ENCODE assay signal across 8 cellular contexts in the genomic region with DNA sequence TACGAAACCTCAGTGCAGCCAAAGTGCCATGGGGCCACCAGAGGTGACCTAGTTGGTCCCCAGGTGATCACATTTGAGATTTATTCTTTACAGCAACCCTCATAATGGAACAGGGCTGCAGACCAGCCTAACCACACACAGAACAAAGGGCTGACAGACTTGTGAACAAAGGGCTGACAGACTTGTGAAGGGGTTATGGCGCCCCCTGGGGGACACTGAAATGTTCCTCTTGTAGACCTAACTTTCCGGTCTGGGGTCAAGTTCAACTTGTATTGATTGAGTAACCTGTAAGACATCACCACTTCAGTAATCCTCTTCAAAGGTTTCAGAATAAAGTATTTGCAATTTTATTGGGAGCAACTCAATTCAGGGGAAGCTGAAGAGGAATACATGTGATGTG.
A peak's percentile ranks its signal among the peaks of the same experiment; 100 is the strongest.
DNase-seq lines count a peak whose midpoint lies in the region; ATAC-seq and TF ChIP-seq lines count a peak whose summit lies in the region.

No MANE protein-coding gene starts in this region.

- no peaks in the 10 kb centered on the region for H3K9me3 Mint-ChIP-seq in GM23338
- no peaks in the 10 kb centered on the region for H3K9me3 Mint-ChIP-seq in activated naive CD8-positive, alpha-beta T cell treated with anti-CD3 and anti-CD28 coated beads for 36 hours

- DNase-seq in D341Med (ENCODE audit: low spot score) (peak; percentile 58), GM23338 (ENCODE audit: low spot score) (peak; percentile 87), NCI-H128 (lab: John Stamatoyannopoulos, UW; ENCODE audit: unreplicated experiment) (peak; percentile 22), SKM-1 treated with dmso at 0.1 percent for 144 hours (lab: John Stamatoyannopoulos, UW; ENCODE audit: unreplicated experiment) (peak; percentile 71), cardiac septum (ENCODE audit: low spot score) (peak; percentile 86), pulmonary artery endothelial cell (ENCODE audit: low read depth, low spot score) (peak; percentile 43)
- peak; percentile 74 for DNase-seq in activated naive CD8-positive, alpha-beta T cell treated with anti-CD3 and anti-CD28 coated beads for 36 hours

- H3K4me1 ChIP-seq in GM23338 (ENCODE audit: insufficient read depth): no peaks in the 10 kb centered on the region

- H3K79me2 ChIP-seq in GM23338 (replicated peaks; ENCODE audit: insufficient read depth): no peaks in the 10 kb centered on the region

- no peaks in the 10 kb centered on the region for H3K36me3 ChIP-seq in GM23338 (ENCODE audit: insufficient read depth)

- TF ChIP-seq CTCF in GM23338 (conservative IDR thresholded peaks at IDR 0.05; ENCODE audit: low read depth in 2 of 2): peak; percentile 66 to 80

- intact Hi-C loops in cardiac septum (cut with DNase I): loop anchor here (5.0 to 10.0 kb wide), 2 partner anchors 188 to 300 kb away; partner anchors contain the start of gene EIF1AX

- H3K4me2 ChIP-seq in GM23338: no peak overlapping the region

- no peaks in the 10 kb centered on the region for H3K9me2 ChIP-seq in GM23338 (ENCODE audit: insufficient read depth)

- H3K27me3 Mint-ChIP-seq in GM23338 (ENCODE audit: insufficient read depth, low read depth, poor library complexity): no peaks in the 10 kb centered on the region
- H3K27me3 Mint-ChIP-seq in activated naive CD8-positive, alpha-beta T cell treated with anti-CD3 and anti-CD28 coated beads for 36 hours: no peaks in the 10 kb centered on the region

- ATAC-seq in GM23338 (peak; percentile 85), HG03135 (IDR thresholded peaks at IDR 0.05; ENCODE audit: unreplicated experiment) (no peak)

- no peaks in the 10 kb centered on the region for H4K20me1 ChIP-seq in GM23338 (replicated peaks; ENCODE audit: insufficient read depth)

- H3K27ac Mint-ChIP-seq in GM23338: no peak overlapping the region
- no peak overlapping the region for H3K27ac Mint-ChIP-seq in activated naive CD8-positive, alpha-beta T cell treated with anti-CD3 and anti-CD28 coated beads for 36 hours

- H3F3A ChIP-seq in GM23338 (replicated peaks; ENCODE audit: low read depth): no peaks in the 10 kb centered on the region

- no peak overlapping the region for H3K27ac ChIP-seq in GM23338 (ENCODE audit: low read depth)

- peaks cover 7% of the 10 kb centered on the region; the same call in 1 of the 3 replicates for H3K4me1 Mint-ChIP-seq in GM23338
- H3K4me1 Mint-ChIP-seq in activated naive CD8-positive, alpha-beta T cell treated with anti-CD3 and anti-CD28 coated beads for 36 hours: peaks cover 53% of the 10 kb centered on the region

- H3K27me3 ChIP-seq in GM23338 (ENCODE audit: insufficient read depth): no peaks in the 10 kb centered on the region

- H3K36me3 Mint-ChIP-seq in GM23338 (ENCODE audit: low read depth): no peaks in the 10 kb centered on the region
- peaks cover 2% of the 10 kb centered on the region for H3K36me3 Mint-ChIP-seq in activated naive CD8-positive, alpha-beta T cell treated with anti-CD3 and anti-CD28 coated beads for 36 hours

- H2AFZ ChIP-seq in GM23338: no peak overlapping the region

- H3K4me3 ChIP-seq in GM23338: no peak overlapping the region

- H3K4me3 Mint-ChIP-seq in GM23338: no peak overlapping the region
- H3K4me3 Mint-ChIP-seq in activated naive CD8-positive, alpha-beta T cell treated with anti-CD3 and anti-CD28 coated beads for 36 hours: no peak overlapping the region

TF ChIP-seq in GM23338, 12 proteins besides CTCF, POLR2A, EP300 and RAD21:
- TF ChIP-seq ZNF331 (CRISPR knock-in tag; IDR thresholded peaks at IDR 0.05; ENCODE audit: low read depth): no peak
- no peak for TF ChIP-seq EZH2 (IDR thresholded peaks at IDR 0.05; ENCODE audit: low read depth, unreplicated experiment)
- TF ChIP-seq ZNF462 (CRISPR knock-in tag; IDR thresholded peaks at IDR 0.05): no peak
- no peak for TF ChIP-seq STAT1 (IDR thresholded peaks at IDR 0.05; ENCODE audit: unreplicated experiment)
- no peak for TF ChIP-seq JUNB (IDR thresholded peaks at IDR 0.05; ENCODE audit: unreplicated experiment)
- TF ChIP-seq EZH2phosphoT487 (IDR thresholded peaks at IDR 0.05; ENCODE audit: unreplicated experiment): no peak
- TF ChIP-seq, protein P1, sequence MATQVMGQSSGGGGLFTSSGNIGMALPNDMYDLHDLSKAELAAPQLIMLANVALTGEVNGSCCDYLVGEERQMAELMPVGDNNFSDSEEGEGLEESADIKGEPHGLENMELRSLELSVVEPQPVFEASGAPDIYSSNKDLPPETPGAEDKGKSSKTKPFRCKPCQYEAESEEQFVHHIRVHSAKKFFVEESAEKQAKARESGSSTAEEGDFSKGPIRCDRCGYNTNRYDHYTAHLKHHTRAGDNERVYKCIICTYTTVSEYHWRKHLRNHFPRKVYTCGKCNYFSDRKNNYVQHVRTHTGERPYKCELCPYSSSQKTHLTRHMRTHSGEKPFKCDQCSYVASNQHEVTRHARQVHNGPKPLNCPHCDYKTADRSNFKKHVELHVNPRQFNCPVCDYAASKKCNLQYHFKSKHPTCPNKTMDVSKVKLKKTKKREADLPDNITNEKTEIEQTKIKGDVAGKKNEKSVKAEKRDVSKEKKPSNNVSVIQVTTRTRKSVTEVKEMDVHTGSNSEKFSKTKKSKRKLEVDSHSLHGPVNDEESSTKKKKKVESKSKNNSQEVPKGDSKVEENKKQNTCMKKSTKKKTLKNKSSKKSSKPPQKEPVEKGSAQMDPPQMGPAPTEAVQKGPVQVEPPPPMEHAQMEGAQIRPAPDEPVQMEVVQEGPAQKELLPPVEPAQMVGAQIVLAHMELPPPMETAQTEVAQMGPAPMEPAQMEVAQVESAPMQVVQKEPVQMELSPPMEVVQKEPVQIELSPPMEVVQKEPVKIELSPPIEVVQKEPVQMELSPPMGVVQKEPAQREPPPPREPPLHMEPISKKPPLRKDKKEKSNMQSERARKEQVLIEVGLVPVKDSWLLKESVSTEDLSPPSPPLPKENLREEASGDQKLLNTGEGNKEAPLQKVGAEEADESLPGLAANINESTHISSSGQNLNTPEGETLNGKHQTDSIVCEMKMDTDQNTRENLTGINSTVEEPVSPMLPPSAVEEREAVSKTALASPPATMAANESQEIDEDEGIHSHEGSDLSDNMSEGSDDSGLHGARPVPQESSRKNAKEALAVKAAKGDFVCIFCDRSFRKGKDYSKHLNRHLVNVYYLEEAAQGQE (IDR thresholded peaks at IDR 0.05; ENCODE audit: unreplicated experiment): no peak
- no peak for TF ChIP-seq NANOG (IDR thresholded peaks at IDR 0.05; ENCODE audit: borderline replicate concordance)
- no peak for TF ChIP-seq ZNF114 (CRISPR knock-in tag; IDR thresholded peaks at IDR 0.05)

Comparison
In these comparisons a context has a peak if more than half of its experiments do, and no peak if none do; other contexts are left out.
1. DNase-seq: peak in every context shown above with its lines; median percentile 87 in GM23338; 86 in cardiac septum; 74 in activated naive CD8-positive, alpha-beta T cell treated with anti-CD3 and anti-CD28 coated beads for 36 hours; 71 in SKM-1 treated with dmso at 0.1 percent for 144 hours; 58 in D341Med; 43 in pulmonary artery endothelial cell; 22 in NCI-H128.